3 cellular contexts compared by ENCODE assay signal in genomic region chr1:203751618-203752361, GRCh38. TPM values are rescaled to one million over a fixed set of nuclear protein-coding genes. Genes with fewer than 3 reads are reported as not detected.
"Had no signal": no experiment of that assay in that cellular context is flagged by ENCODE, and none has a peak within 500 bp of the region (broad histone marks: within the 10 kb centered on the region; RNA-seq: fewer than 3 reads in every experiment).

No MANE protein-coding gene starts in this region.

RNA-seq across cellular contexts. Expression of gene LAX1, which starts 13.2 kb away (rescaled TPM):
- total RNA-seq: NCI-H460, PC-9, SJCRH30 had no signal
